ENCODE assay signal across 16 cellular contexts in the genomic region with DNA sequence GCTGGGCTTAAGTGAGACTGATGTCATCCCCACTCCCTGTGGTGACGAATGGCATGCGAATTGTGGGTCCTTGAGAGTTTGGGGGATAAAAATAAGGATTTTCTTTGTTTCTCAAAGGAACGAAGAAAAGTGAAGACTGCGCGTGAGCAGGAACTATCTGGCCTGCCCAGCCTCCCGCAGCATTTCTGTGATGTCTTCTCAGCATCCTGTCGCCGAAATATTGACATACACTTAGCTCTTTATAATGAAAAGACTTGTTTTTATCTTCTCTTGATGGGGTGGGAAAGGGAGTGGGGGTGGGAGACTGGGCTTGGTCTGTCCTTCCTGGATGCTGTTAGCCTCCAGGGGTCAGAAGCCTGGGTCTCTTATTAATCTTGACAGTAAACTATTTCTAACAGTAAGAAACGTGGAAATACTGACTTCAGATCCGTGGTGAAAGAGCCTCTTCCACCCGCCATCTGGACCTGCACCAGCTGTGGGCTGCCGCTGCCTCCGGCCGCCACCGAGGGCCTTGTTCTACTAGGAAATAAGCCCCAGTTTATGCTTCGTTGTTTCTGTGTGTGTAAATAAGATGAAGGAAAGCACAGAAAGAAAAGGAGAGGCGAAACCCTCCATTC.
DNase-seq lines count a peak whose midpoint lies in the region; ATAC-seq and TF ChIP-seq lines count a peak whose summit lies in the region.
"Had no signal": no experiment of that assay in that cellular context is flagged by ENCODE, and none has a peak within 500 bp of the region (broad histone marks: within the 10 kb centered on the region; RNA-seq: fewer than 3 reads in every experiment).

No MANE protein-coding gene starts in this region.

- peaks cover 0 to 63% (median 2%) of the 10 kb centered on the region in 4 donors for H3K4me1 ChIP-seq in Peyer's patch
- peaks cover 6 to 100% (median 60%) of the 10 kb centered on the region in 3 donors for H3K4me1 ChIP-seq in gastroesophageal sphincter
- peaks cover 28 to 76% of the 10 kb centered on the region in 2 donors for H3K4me1 ChIP-seq in muscle layer of duodenum (ENCODE audit: control insufficient read depth in 1 of 2, insufficient read depth in 2 of 2, low read length in 2 of 2)

- H3K4me3 ChIP-seq in Peyer's patch (no peak overlapping the region), gastroesophageal sphincter (peak overlapping the region in 1 of 2 donors; percentile 14), muscle layer of duodenum (ENCODE audit: low read depth in 1 of 2, low read length in 2 of 2) (no peak overlapping the region), brain microvascular endothelial cell (ENCODE audit: low read depth, low read length) (no peak overlapping the region)

- H3K27ac ChIP-seq in Peyer's patch (peak overlapping the region; percentile 1 to 72 (median 38)), gastroesophageal sphincter (peak overlapping the region; percentile 62 to 89 (median 84)), muscle layer of duodenum (ENCODE audit: low read length) (peak overlapping the region; percentile 58), brain microvascular endothelial cell (no peak overlapping the region)

- DNase-seq in Peyer's patch (no peak), superior temporal gyrus (ENCODE audit: extremely low spot score) (peak; percentile 76), COLO668 (lab: John Stamatoyannopoulos, UW; ENCODE audit: unreplicated experiment) (no peak), brain microvascular endothelial cell (no peak), Kasumi-1 (lab: John Stamatoyannopoulos, UW) (no peak), MV-4-11 (lab: John Stamatoyannopoulos, UW) (no peak)
- DNase-seq: activated CD4-positive, alpha-beta T cell treated with anti-CD3 and anti-CD28 coated beads, Interleukin-2, amount 50 U/mL, for 4 hours; activated effector memory CD4-positive, alpha-beta T cell treated with Interleukin-2 at 50 U/mL for 16 hours; DMS79 treated with DMSO at 0.1 percent for 48 hours; naive B cell; NCI-H1436 treated with DMSO at 0.1 percent for 48 hours; SHP77; T-helper 9 cell had no signal

- in situ Hi-C loops in brain microvascular endothelial cell (cut with HindIII; ENCODE audit: low pct_ligation_motif_present, low sequenced_read_pairs): no loop called here

- WGBS in gastroesophageal sphincter (ENCODE audit: low coverage in 1 of 2), 2 donors: 16 to 37% methylated on average over 10 to 17 of the region's 17 CpGs

- TF ChIP-seq CTCF in Peyer's patch (IDR thresholded peaks at IDR 0.05): no peak
- TF ChIP-seq CTCF in gastroesophageal sphincter (IDR thresholded peaks at IDR 0.05): no peak
- no peak for TF ChIP-seq CTCF in brain microvascular endothelial cell (IDR thresholded peaks at IDR 0.05; ENCODE audit: low read depth, low read length, missing control alignments)

- no peak for ATAC-seq in gastroesophageal sphincter
- ATAC-seq: esophagus mucosa had no signal

- H3K27me3 ChIP-seq in Peyer's patch (no peaks in the 10 kb centered on the region), gastroesophageal sphincter (no peaks in the 10 kb centered on the region), muscle layer of duodenum (ENCODE audit: low read depth, low read length) (no peaks in the 10 kb centered on the region), brain microvascular endothelial cell (replicated peaks) (no peaks in the 10 kb centered on the region)

- peaks cover 0 to 26% (median 0%) of the 10 kb centered on the region in 3 donors for H3K36me3 ChIP-seq in Peyer's patch
- peaks cover 0 to 44% of the 10 kb centered on the region in 2 donors for H3K36me3 ChIP-seq in gastroesophageal sphincter
- peaks cover 20 to 23% of the 10 kb centered on the region in 2 donors for H3K36me3 ChIP-seq in muscle layer of duodenum (ENCODE audit: control insufficient read depth in 1 of 2, insufficient read depth in 2 of 2, low read length in 2 of 2)
- peaks cover 30% of the 10 kb centered on the region for H3K36me3 ChIP-seq in brain microvascular endothelial cell (replicated peaks)

- no peak for TF ChIP-seq POLR2A in Peyer's patch (IDR thresholded peaks at IDR 0.05)
- TF ChIP-seq POLR2A in gastroesophageal sphincter (IDR thresholded peaks at IDR 0.05): no peak

- no peaks in the 10 kb centered on the region for H3K9me3 ChIP-seq in Peyer's patch
- H3K9me3 ChIP-seq in gastroesophageal sphincter: no peaks in the 10 kb centered on the region
- H3K9me3 ChIP-seq in muscle layer of duodenum (ENCODE audit: control insufficient read depth in 1 of 2, low read length in 2 of 2): no peaks in the 10 kb centered on the region

- TF ChIP-seq EP300 in gastroesophageal sphincter (IDR thresholded peaks at IDR 0.05): no peak
